9 cellular contexts compared by ENCODE assay signal in the genomic region with DNA sequence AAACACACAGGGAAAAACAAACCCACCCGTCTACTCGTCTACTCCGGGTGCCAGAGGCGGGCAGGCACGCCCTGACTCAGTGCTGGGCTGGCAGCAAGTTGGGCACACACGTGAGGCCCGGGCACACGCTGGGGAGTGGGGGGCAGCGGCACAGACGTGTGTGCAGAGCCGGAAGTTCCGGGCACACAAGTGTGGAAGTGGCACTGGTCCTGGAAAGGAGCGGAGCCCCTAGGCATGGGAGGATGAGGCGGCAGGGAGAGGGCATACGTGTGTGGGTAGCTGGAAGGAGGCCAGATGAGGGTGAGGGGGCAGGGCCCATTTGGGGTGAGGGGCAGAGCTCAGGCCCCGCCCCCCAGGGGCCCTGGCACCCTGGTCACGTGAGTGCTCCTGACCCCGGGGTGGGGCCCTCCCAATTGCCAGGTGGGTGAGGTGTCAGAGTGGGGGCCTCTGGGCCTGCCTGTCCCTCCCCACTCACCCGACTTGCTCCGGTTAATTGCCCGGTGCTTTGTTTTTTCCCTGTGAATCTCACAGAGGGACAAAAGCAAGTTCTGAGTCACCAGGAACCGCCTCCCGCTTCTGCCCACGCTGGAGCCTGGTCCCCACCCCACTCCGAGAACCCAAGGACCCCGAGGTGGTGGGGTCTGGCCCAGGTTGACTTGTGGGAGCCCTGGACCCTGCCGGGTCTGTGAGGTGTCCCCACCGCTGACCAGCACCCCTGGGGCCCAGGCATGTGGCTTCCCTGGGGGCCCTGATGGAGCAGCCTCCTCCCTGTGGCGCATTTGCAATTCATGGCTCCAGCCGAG.
DNase-seq lines count a peak whose midpoint lies in the region; ATAC-seq and TF ChIP-seq lines count a peak whose summit lies in the region.
"Had no signal": no experiment of that assay in that cellular context is flagged by ENCODE, and none has a peak within 500 bp of the region (broad histone marks: within the 10 kb centered on the region; RNA-seq: fewer than 3 reads in every experiment).

No MANE protein-coding gene starts in this region.

- TF ChIP-seq CTCF in Panc1 (IDR thresholded peaks at IDR 0.05), result no peak
- TF ChIP-seq CTCF in hepatocyte (IDR thresholded peaks at IDR 0.05; ENCODE audit: poor library complexity), result no peak
- TF ChIP-seq CTCF in GM10266 (IDR thresholded peaks at IDR 0.05; ENCODE audit: control insufficient read depth, insufficient read depth, low read depth, missing control alignments), result no peak

- H3K4me3 ChIP-seq in GM23248 (0 out of 2 replicates have a peak overlapping the region, but pooled peaks have one; percentile 29), Panc1 (ENCODE audit: low read depth in 2 of 2, low read length in 2 of 2) (peak overlapping the region in 1 of 2 experiments; percentile 11; a peak in 1 of 4 replicates), hepatocyte (no peak overlapping the region)

- CTCF ChIA-PET in Panc1 (lab: Charles Lee), result no interaction called here

- no peaks in the 10 kb centered on the region for H3F3A ChIP-seq in GM23248 (ENCODE audit: insufficient read depth)

- intact Hi-C loops in Panc1 (cut with micrococcal nuclease; ENCODE audit: unreplicated experiment), result no loop called here
- intact Hi-C loops in sciatic nerve (cut with DNase I), result no loop called here

- POLR2A ChIA-PET in Panc1 (lab: Charles Lee), result no interaction called here

- H3K9me2 ChIP-seq in GM23248 (ENCODE audit: insufficient read depth), result no peaks in the 10 kb centered on the region
- H3K9me2 ChIP-seq in hepatocyte (replicated peaks; ENCODE audit: insufficient read depth), result no peaks in the 10 kb centered on the region

- in situ Hi-C loops in GM23248 (cut with MboI), result no loop called here
- in situ Hi-C loops in Panc1 (cut with HindIII; ENCODE audit: low pct_unique_long_range_greater_than_20kb, low sequenced_read_pairs), result no loop called here

- H3K79me2 ChIP-seq in GM23248 (ENCODE audit: insufficient read depth) (no peaks in the 10 kb centered on the region), hepatocyte (no peaks in the 10 kb centered on the region)

- H3K9ac ChIP-seq in GM23248, result peak overlapping the region; percentile 5; the same call in 1 of the 2 replicates

- H2AFZ ChIP-seq in GM23248, result peak overlapping the region; percentile 69
- H2AFZ ChIP-seq in hepatocyte, result no peak overlapping the region

- no TSS peak for BruUV-seq in Panc1 (replicated peaks; lab: Mats Ljungman, UMichigan)

- WGBS in GM23248 (ENCODE audit: low coverage in 1 of 2, low lambda C conversion rate in 2 of 2, missing lambda C conversion rate in 2 of 2), 2 experiments, result 20 to 25% methylated on average over 25 to 30 of the region's 30 CpGs
- 50% methylated on average over 30 of the region's 30 CpGs for WGBS in hepatocyte (ENCODE audit: low lambda C conversion rate, missing lambda C conversion rate)

- H3K9me3 ChIP-seq in GM23248 (ENCODE audit: low read depth) (no peaks in the 10 kb centered on the region), Panc1 (ENCODE audit: control insufficient read depth, insufficient read depth, low read depth, low read length) (no peaks in the 10 kb centered on the region), hepatocyte (ENCODE audit: low read depth) (no peaks in the 10 kb centered on the region)

- H3K27me3 ChIP-seq in GM23248 (replicated peaks; ENCODE audit: insufficient read depth) (no peaks in the 10 kb centered on the region), Panc1 (ENCODE audit: control insufficient read depth, insufficient read depth, low read length) (no peaks in the 10 kb centered on the region), hepatocyte (no peaks in the 10 kb centered on the region)

- H4K20me1 ChIP-seq in GM23248 (ENCODE audit: insufficient read depth) (no peaks in the 10 kb centered on the region), hepatocyte (ENCODE audit: insufficient read depth, poor library complexity, severe bottlenecking) (no peaks in the 10 kb centered on the region)

- peak overlapping the region; percentile 11 for H3K4me2 ChIP-seq in GM23248 (ENCODE audit: unreplicated experiment)
- peak overlapping the region; percentile 70 for H3K4me2 ChIP-seq in hepatocyte

- H3K36me3 ChIP-seq in GM23248 (ENCODE audit: low read depth) (no peaks in the 10 kb centered on the region), Panc1 (ENCODE audit: control insufficient read depth, insufficient read depth, low read length) (no peaks in the 10 kb centered on the region), hepatocyte (replicated peaks; ENCODE audit: insufficient read depth, low read depth) (no peaks in the 10 kb centered on the region)

- H3K27ac ChIP-seq in GM23248 (no peak overlapping the region), Panc1 (ENCODE audit: low read length) (peak overlapping the region; percentile 18; the same call in 1 of the 2 replicates), hepatocyte (peak overlapping the region; percentile 93)

- ATAC-seq in Panc1 (0 out of 2 replicates have a peak, but pooled peaks have one; percentile 8), sciatic nerve (peak; percentile 33)

- H3K4me1 ChIP-seq in GM23248 (ENCODE audit: insufficient read depth) (peaks cover 8% of the 10 kb centered on the region), Panc1 (ENCODE audit: control insufficient read depth, insufficient read depth, low read length) (peaks cover 17% of the 10 kb centered on the region), hepatocyte (ENCODE audit: insufficient read depth) (peaks cover 18% of the 10 kb centered on the region)

- DNase-seq in GM23248 (peak; percentile 70), Panc1 (ENCODE audit: low read depth, low spot score) (no peak), hepatocyte (ENCODE audit: low spot score) (peak; percentile 66), sciatic nerve (ENCODE audit: low spot score) (no peak), T-helper 2 cell (no peak), GM10266 (ENCODE audit: extremely low spot score) (no peak), NCI-H524 (lab: John Stamatoyannopoulos, UW) (no peak)
- DNase-seq in stimulated activated CD4-positive, alpha-beta T cell treated with anti-CD3 and anti-CD28 coated beads, Interleukin-4, amount 100 ng/mL, for 4 hours, result no peak
- DNase-seq: activated CD4-positive, alpha-beta T cell treated with anti-CD3 and anti-CD28 coated beads, Interleukin-2, amount 50 U/mL, for 1 hour had no signal

Comparison
In these comparisons a context has a peak if more than half of its experiments do, and no peak if none do; other contexts are left out.
1. DNase-seq: peak in GM23248 (single experiment) and hepatocyte (single experiment); none in Panc1 (single experiment), sciatic nerve (single experiment), stimulated activated CD4-positive, alpha-beta T cell treated with anti-CD3 and anti-CD28 coated beads, Interleukin-4, amount 100 ng/mL, for 4 hours (0 of 2), T-helper 2 cell (0 of 5), GM10266 (single experiment) and NCI-H524 (0 of 2).